9 cellular contexts compared by ENCODE assay signal in genomic region chr10:125568156-125568555, GRCh38.
"Had no signal": no experiment of that assay in that cellular context is flagged by ENCODE, and none has a peak within 500 bp of the region (broad histone marks: within the 10 kb centered on the region; RNA-seq: fewer than 3 reads in every experiment).

No MANE protein-coding gene starts in this region.

- ATAC-seq: HCT116 had no signal

- H3K27ac ChIP-seq: GM23248 had no signal

- H3K9me3 Mint-ChIP-seq: HFFc6 had no signal

- H3K9me3 ChIP-seq: HAP-1 had no signal

- DNase-seq: GM23248, GOT3, H7, HFFc6, IMR-90, KBM-7 had no signal

- H3K4me1 ChIP-seq: HAP-1 had no signal

- H3K36me3 ChIP-seq: HAP-1 had no signal

- H3K4me3 Mint-ChIP-seq: HFFc6 had no signal

- H3K4me3 ChIP-seq: GM23248, HAP-1 had no signal

- H3K27ac Mint-ChIP-seq: HFFc6 had no signal

- FAIRE-seq: HTR-8/SVneo had no signal
